In the genomic region with DNA sequence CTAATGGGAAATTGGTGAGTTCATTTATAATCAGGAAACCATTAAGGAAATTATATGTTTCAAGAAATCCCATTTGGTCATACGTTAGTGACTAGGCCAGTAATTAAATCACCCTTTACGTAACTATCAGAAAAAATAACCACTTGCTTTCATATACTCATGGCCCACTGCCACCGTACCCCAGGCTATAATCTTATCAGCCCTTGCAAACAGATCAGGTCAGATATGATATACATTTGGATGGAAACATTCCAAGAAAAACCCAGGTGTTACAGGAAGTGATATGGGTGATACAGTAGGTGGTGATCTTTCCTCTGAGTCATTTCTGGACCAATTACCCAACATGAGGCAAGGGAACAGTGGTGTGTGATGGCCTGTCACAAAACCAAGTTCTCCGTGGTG, we compare ENCODE assay signal across 15 cellular contexts.
DNase-seq lines count a peak whose midpoint lies in the region; ATAC-seq, FAIRE-seq and TF ChIP-seq lines count a peak whose summit lies in the region.
"Had no signal": no experiment of that assay in that cellular context is flagged by ENCODE, and none has a peak within 500 bp of the region (broad histone marks: within the 10 kb centered on the region; RNA-seq: fewer than 3 reads in every experiment).

No MANE protein-coding gene starts in this region.

- no peaks in the 10 kb centered on the region for H3K79me2 ChIP-seq in keratinocyte (ENCODE audit: control insufficient read depth, insufficient read depth, low read length)

- H3K27me3 ChIP-seq in keratinocyte (ENCODE audit: control insufficient read depth, extremely low read depth, insufficient read depth, low read length) (no peaks in the 10 kb centered on the region), right lobe of liver (no peaks in the 10 kb centered on the region)
- H3K27me3 ChIP-seq: Peyer's patch had no signal

- H3K4me1 ChIP-seq in keratinocyte (ENCODE audit: control insufficient read depth, extremely low read depth, insufficient read depth, low read length) (peaks cover 39% of the 10 kb centered on the region), right lobe of liver (no peaks in the 10 kb centered on the region)
- H3K4me1 ChIP-seq: Peyer's patch had no signal

- no peak for TF ChIP-seq POLR2A in right lobe of liver (IDR thresholded peaks at IDR 0.05)

- FAIRE-seq in keratinocyte (lab: Jason Lieb, UNC): peak; percentile 94

- no peak overlapping the region for H3K4me3 ChIP-seq in keratinocyte (ENCODE audit: control insufficient read depth in 2 of 3, extremely low read depth in 1 of 3, insufficient read depth in 2 of 3, low read depth in 1 of 3, low read length in 3 of 3)
- H3K4me3 ChIP-seq in right lobe of liver: no peak overlapping the region
- H3K4me3 ChIP-seq: Peyer's patch had no signal

- peak; percentile 54 for ATAC-seq in GM18511 (IDR thresholded peaks at IDR 0.05; ENCODE audit: unreplicated experiment)
- ATAC-seq in GM19023 (IDR thresholded peaks at IDR 0.05; ENCODE audit: unreplicated experiment): no peak
- no peak for ATAC-seq in right lobe of liver

- in situ Hi-C loops in KBM-7 (cut with MboI; ENCODE audit: low pct_unique_long_range_greater_than_20kb, low sequenced_read_pairs): no loop called here

- H3K9ac ChIP-seq in keratinocyte (ENCODE audit: control insufficient read depth, extremely low read depth, insufficient read depth, low read length): no peak overlapping the region
- H3K9ac ChIP-seq: KMS-11 had no signal

- H3K9me1 ChIP-seq in keratinocyte (ENCODE audit: control insufficient read depth, extremely low read depth, insufficient read depth, low read length): no peaks in the 10 kb centered on the region

- DNase-seq in KBM-7 (peak; percentile 31), RKO (ENCODE audit: low spot score) (peak; percentile 98), keratinocyte (ENCODE audit: low read depth, low spot score) (peak; percentile 94), right lobe of liver (no peak), HUDEP-2 (lab: John Stamatoyannopoulos, UW; ENCODE audit: unreplicated experiment in 76 of 76) (no peak)
- DNase-seq: activated CD4-positive, alpha-beta T cell treated with anti-CD3 and anti-CD28 coated beads, Interleukin-2, amount 50 U/mL, for 4 hours; activated effector memory CD4-positive, alpha-beta T cell treated with anti-CD3 and anti-CD28 coated beads, Interleukin-2, amount 50 U/mL, for 16 hours; kidney glomerular epithelial cell; stimulated activated CD4-positive, alpha-beta T cell treated with anti-CD3 and anti-CD28 coated beads, Interleukin-4, amount 100 ng/mL, for 24 hours; stimulated activated naive CD4-positive, alpha-beta T cell had no signal

- no peak overlapping the region for H2AFZ ChIP-seq in keratinocyte (ENCODE audit: control insufficient read depth, low read length)

- peak overlapping the region; percentile 84 for H3K4me2 ChIP-seq in keratinocyte (ENCODE audit: control insufficient read depth, extremely low read depth, insufficient read depth, low read depth, low read length)
- H3K4me2 ChIP-seq: KMS-11 had no signal

- no peaks in the 10 kb centered on the region for H3K36me3 ChIP-seq in keratinocyte (ENCODE audit: control insufficient read depth in 2 of 2, extremely low read depth in 1 of 2, insufficient read depth in 2 of 2, low read length in 2 of 2)
- H3K36me3 ChIP-seq in right lobe of liver: no peaks in the 10 kb centered on the region
- H3K36me3 ChIP-seq: Peyer's patch had no signal

- no peak for TF ChIP-seq CTCF in keratinocyte (optimal IDR thresholded peaks at IDR 0.05 in 1 of 3, IDR thresholded peaks at IDR 0.05 in 1 of 3, conservative IDR thresholded peaks at IDR 0.05 in 1 of 3; ENCODE audit: extremely low read depth in 1 of 3, insufficient read depth in 2 of 3, low read length in 3 of 3)
- no peak for TF ChIP-seq CTCF in right lobe of liver (IDR thresholded peaks at IDR 0.05)

- intact Hi-C loops in right lobe of liver (cut with DNase I): no loop called here

- H3K9me3 ChIP-seq in keratinocyte (ENCODE audit: control insufficient read depth, low read depth, low read length): no peaks in the 10 kb centered on the region
- H3K9me3 ChIP-seq in right lobe of liver: no peaks in the 10 kb centered on the region
- H3K9me3 ChIP-seq: Peyer's patch had no signal

- H3K27ac ChIP-seq in keratinocyte (ENCODE audit: control insufficient read depth, insufficient read depth, low read length) (peak overlapping the region; percentile 82), right lobe of liver (no peak overlapping the region)
- H3K27ac ChIP-seq: C4-2B, KMS-11, Peyer's patch had no signal

- 55% methylated on average over 4 of the region's 4 CpGs for WGBS in right lobe of liver (ENCODE audit: insufficient coverage, low coverage, low lambda C conversion rate, missing lambda C conversion rate)

- dilution Hi-C loops in keratinocyte (cut with MboI; ENCODE audit: extremely low pct_ligation_motif_present, low sequenced_read_pairs): no loop called here

- no peaks in the 10 kb centered on the region for H4K20me1 ChIP-seq in keratinocyte (ENCODE audit: control insufficient read depth, extremely low read depth, insufficient read depth, low read length)

Comparison
In these comparisons a context has a peak if more than half of its experiments do, and no peak if none do; other contexts are left out.
1. DNase-seq: peak in KBM-7 (single experiment), RKO (single experiment) and keratinocyte (single experiment); none in right lobe of liver (0 of 3) and HUDEP-2 (0 of 76).